Comparison of ENCODE assay signal across 14 cellular contexts in genomic region chr11:32895471-32895870, GRCh38. TPM values are rescaled to one million over a fixed set of nuclear protein-coding genes. Genes with fewer than 3 reads are reported as not detected.
DNase-seq lines count a peak whose midpoint lies in the region; ATAC-seq, FAIRE-seq and TF ChIP-seq lines count a peak whose summit lies in the region.
"Had no signal": no experiment of that assay in that cellular context is flagged by ENCODE, and none has a peak within 500 bp of the region (broad histone marks: within the 10 kb centered on the region; RNA-seq: fewer than 3 reads in every experiment).

No MANE protein-coding gene starts in this region.

- H3K27me3 Mint-ChIP-seq in activated B cell treated with CpG ODN at 0.5 μM for 24 hours, result no peaks in the 10 kb centered on the region
- H3K27me3 Mint-ChIP-seq in mesothelial cell of epicardium (ENCODE audit: low read depth), result no peaks in the 10 kb centered on the region

- peaks cover 9% of the 10 kb centered on the region for H3K36me3 Mint-ChIP-seq in activated B cell treated with CpG ODN at 0.5 μM for 24 hours (ENCODE audit: low read depth)
- no peaks in the 10 kb centered on the region for H3K36me3 Mint-ChIP-seq in mesothelial cell of epicardium

- H3K27ac ChIP-seq in HUES6 (ENCODE audit: low read depth, low read length), result no peak overlapping the region

- CTCF ChIA-PET in activated B cell treated with CpG ODN at 0.5 μM for 24 hours (lab: Charles Lee), result no interaction called here

- H3K27ac Mint-ChIP-seq in activated B cell treated with CpG ODN at 0.5 μM for 24 hours (no peak overlapping the region), mesothelial cell of epicardium (peak overlapping the region; percentile 98)

- peaks cover 32% of the 10 kb centered on the region for H3K4me1 ChIP-seq in HUES6 (ENCODE audit: control insufficient read depth, insufficient read depth, low read length)
- H3K4me1 ChIP-seq: prostate gland had no signal

- H3K4me3 Mint-ChIP-seq in activated B cell treated with CpG ODN at 0.5 μM for 24 hours (peak overlapping the region; percentile 38), mesothelial cell of epicardium (peak overlapping the region; percentile 97)

- no peak overlapping the region for H3K9ac ChIP-seq in HUES6 (ENCODE audit: low read length)

- H3K4me1 Mint-ChIP-seq in activated B cell treated with CpG ODN at 0.5 μM for 24 hours, result peaks cover 35% of the 10 kb centered on the region
- H3K4me1 Mint-ChIP-seq in mesothelial cell of epicardium, result peaks cover 39% of the 10 kb centered on the region

- H3K36me3 ChIP-seq in HUES6 (ENCODE audit: control insufficient read depth, insufficient read depth, low read length), result peaks cover 20% of the 10 kb centered on the region
- H3K36me3 ChIP-seq: prostate gland had no signal

- H3K9me3 ChIP-seq in HUES6 (ENCODE audit: control insufficient read depth, insufficient read depth, low read depth, low read length), result no peaks in the 10 kb centered on the region
- H3K9me3 ChIP-seq: prostate gland had no signal

- no peak for ATAC-seq in activated B cell treated with CpG ODN at 0.5 μM for 24 hours (ENCODE audit: low read depth)
- ATAC-seq: activated CD4-positive, CD25-positive, alpha-beta regulatory T cell treated with anti-CD3 and anti-CD28 coated beads, Interleukin-2, amount 50 U/mL, for 24 hours had no signal

- H3K4me3 ChIP-seq in HUES6 (ENCODE audit: low read depth, low read length), result peak overlapping the region; percentile 90
- H3K4me3 ChIP-seq: prostate gland had no signal

- H3K9me3 Mint-ChIP-seq in activated B cell treated with CpG ODN at 0.5 μM for 24 hours (no peaks in the 10 kb centered on the region), mesothelial cell of epicardium (no peaks in the 10 kb centered on the region)

- DNase-seq in DMS53 (lab: John Stamatoyannopoulos, UW) (peak; percentile 16), DMS53 treated with DMSO at 0.1 percent for 48 hours (lab: John Stamatoyannopoulos, UW; ENCODE audit: unreplicated experiment) (no peak), activated B cell treated with CpG ODN at 0.5 μM for 24 hours (no peak), mesothelial cell of epicardium (ENCODE audit: low spot score in 2 of 2, unreplicated experiment in 2 of 2) (no peak), NCI-H2029 (lab: John Stamatoyannopoulos, UW) (no peak), D721Med (ENCODE audit: insufficient read length, low spot score) (no peak)
- no peak for DNase-seq in stimulated activated CD4-positive, alpha-beta T cell treated with anti-CD3 and anti-CD28 coated beads, Interleukin-2, amount 100 ng/mL, for 48 hours
- DNase-seq: EL; NCI-H2081 treated with DMSO at 0.1 percent for 48 hours; stimulated activated CD4-positive, alpha-beta T cell treated with anti-CD3 and anti-CD28 coated beads, Interleukin-4, amount 100 ng/mL, for 24 hours had no signal

- POLR2A ChIA-PET in activated B cell treated with CpG ODN at 0.5 μM for 24 hours (lab: Charles Lee), result no interaction called here

- no peak for FAIRE-seq in D721Med (lab: Jason Lieb, UNC)
- FAIRE-seq: colon had no signal

- no peaks in the 10 kb centered on the region for H3K27me3 ChIP-seq in HUES6 (ENCODE audit: control insufficient read depth, insufficient read depth, low read length)

- intact Hi-C loops in activated B cell treated with CpG ODN at 0.5 μM for 24 hours (cut with micrococcal nuclease), result loop anchor here (10.0 kb wide), 1 partner anchor 839 kb away; the partner anchor contains the start of gene CD59

- no peak for TF ChIP-seq CTCF in activated B cell treated with CpG ODN at 0.5 μM for 24 hours (IDR thresholded peaks at IDR 0.05)
- no peak for TF ChIP-seq CTCF in mesothelial cell of epicardium (IDR thresholded peaks at IDR 0.05; ENCODE audit: unreplicated experiment)
- TF ChIP-seq CTCF in D721Med (IDR thresholded peaks at IDR 0.05; ENCODE audit: insufficient read depth, missing control alignments), result no peak

RNA-seq across cellular contexts. Expression of gene QSER1, which starts 2.9 kb away (rescaled TPM):
- 13.4 and 15.1 TPM in 2 replicates for total RNA-seq in activated B cell treated with CpG ODN at 0.5 μM for 24 hours
- 62.6 to 64.9 TPM (median 63.0 TPM) in 3 replicates for total RNA-seq in mesothelial cell of epicardium
